In genomic region chr11:68383976-68384501, GRCh38 we compare ENCODE assay signal across 8 cellular contexts.
DNase-seq lines count a peak whose midpoint lies in the region; ATAC-seq, FAIRE-seq and TF ChIP-seq lines count a peak whose summit lies in the region.

No MANE protein-coding gene starts in this region.

- intact Hi-C loops in left cardiac atrium (cut with DNase I), result loop anchor here in 1 of 2 donors (5.0 to 10.0 kb wide), 4 partner anchors 61 to 127 kb away; partner anchors contain the start of genes C11orf24 and LRP5
- intact Hi-C loops in gastrocnemius medialis (cut with DNase I; ENCODE audit: low total_unique reads), result loop anchor here (5.0 kb wide), 3 partner anchors 63 to 127 kb away; partner anchors contain the start of gene LRP5

- no peak overlapping the region for H3K27ac ChIP-seq in RWPE2 (ENCODE audit: poor library complexity, severe bottlenecking)
- no peak overlapping the region for H3K27ac ChIP-seq in gastrocnemius medialis

- H3K27ac Mint-ChIP-seq in activated naive CD4-positive, alpha-beta T cell treated with anti-CD3 and anti-CD28 coated beads, Interleukin-2, amount 50 U/mL, for 72 hours, result peak overlapping the region in 1 of 2 donors; percentile 55

- H3K9me3 ChIP-seq in RWPE2 (ENCODE audit: severe bottlenecking), result no peaks in the 10 kb centered on the region
- H3K9me3 ChIP-seq in gastrocnemius medialis, result no peaks in the 10 kb centered on the region

- H3K4me3 ChIP-seq in RWPE2 (ENCODE audit: severe bottlenecking) (no peak overlapping the region), gastrocnemius medialis (no peak overlapping the region)

- ATAC-seq in RWPE2 (ENCODE audit: low read depth) (no peak), left cardiac atrium (peak; percentile 8 to 27), gastrocnemius medialis (peak in 1 of 2 donors; percentile 58), GM18907 (IDR thresholded peaks at IDR 0.05; ENCODE audit: unreplicated experiment) (no peak)
- peak; percentile 31 to 52 for ATAC-seq in activated naive CD4-positive, alpha-beta T cell treated with anti-CD3 and anti-CD28 coated beads, Interleukin-2, amount 50 U/mL, for 72 hours

- H3K4me1 ChIP-seq in RWPE2 (ENCODE audit: insufficient read depth, poor library complexity, severe bottlenecking) (peaks cover 6% of the 10 kb centered on the region), gastrocnemius medialis (peaks cover 23 to 25% of the 10 kb centered on the region in 2 donors)

- H3K36me3 Mint-ChIP-seq in activated naive CD4-positive, alpha-beta T cell treated with anti-CD3 and anti-CD28 coated beads, Interleukin-2, amount 50 U/mL, for 72 hours, result no peaks in the 10 kb centered on the region

- DNase-seq in A172 (ENCODE audit: low spot score) (peak; percentile 13), GM12892 (ENCODE audit: insufficient read length) (peak; percentile 71), RWPE2 (ENCODE audit: low spot score) (no peak), left cardiac atrium (peak; percentile 66), gastrocnemius medialis (peak in 1 of 2 donors; percentile 45), SIG-M5 treated with dmso at 0.1 percent for 504 hours (lab: John Stamatoyannopoulos, UW; ENCODE audit: unreplicated experiment) (no peak)
- peak; percentile 66 to 82 for DNase-seq in activated naive CD4-positive, alpha-beta T cell treated with anti-CD3 and anti-CD28 coated beads, Interleukin-2, amount 50 U/mL, for 72 hours (ENCODE audit: low spot score in 2 of 2)

- TF ChIP-seq CTCF in RWPE2 (IDR thresholded peaks at IDR 0.05; ENCODE audit: poor library complexity, severe bottlenecking), result peak; percentile 94
- peak; percentile 85 to 94 (median 90) for TF ChIP-seq CTCF in gastrocnemius medialis (IDR thresholded peaks at IDR 0.05 in 4 of 5, conservative IDR thresholded peaks at IDR 0.05 in 1 of 5)

- peak; percentile 48 for FAIRE-seq in GM12892 (lab: Jason Lieb, UNC)

- no peaks in the 10 kb centered on the region for H3K9me3 Mint-ChIP-seq in activated naive CD4-positive, alpha-beta T cell treated with anti-CD3 and anti-CD28 coated beads, Interleukin-2, amount 50 U/mL, for 72 hours

- TF ChIP-seq POLR2A in GM12892 (IDR thresholded peaks at IDR 0.05; ENCODE audit: low read depth, low read length) (no peak), gastrocnemius medialis (IDR thresholded peaks at IDR 0.05) (no peak)

- H3K27me3 ChIP-seq in RWPE2 (ENCODE audit: insufficient read depth, poor library complexity, severe bottlenecking) (no peaks in the 10 kb centered on the region), gastrocnemius medialis (no peaks in the 10 kb centered on the region)

- in situ Hi-C loops in gastrocnemius medialis (cut with MboI; ENCODE audit: low sequenced_read_pairs in 4 of 4), result loop anchor here in 1 of 4 donors (5.0 kb wide), 1 partner anchor 127 kb away; no protein-coding TSS in a partner anchor

- peaks cover 3% of the 10 kb centered on the region; the same call in 1 of the 2 replicates for H3K36me3 ChIP-seq in RWPE2 (ENCODE audit: low read depth)
- no peaks in the 10 kb centered on the region for H3K36me3 ChIP-seq in gastrocnemius medialis

Comparison
In these comparisons a context has a peak if more than half of its experiments do, and no peak if none do; other contexts are left out.
1. DNase-seq: peak in A172 (single experiment), GM12892 (single experiment), activated naive CD4-positive, alpha-beta T cell treated with anti-CD3 and anti-CD28 coated beads, Interleukin-2, amount 50 U/mL, for 72 hours (2 of 2) and left cardiac atrium (single experiment); none in RWPE2 (single experiment) and SIG-M5 treated with dmso at 0.1 percent for 504 hours (single experiment).
2. ATAC-seq: peak in activated naive CD4-positive, alpha-beta T cell treated with anti-CD3 and anti-CD28 coated beads, Interleukin-2, amount 50 U/mL, for 72 hours (2 of 2) and left cardiac atrium (2 of 2); none in RWPE2 (single experiment) and GM18907 (single experiment).